Comparison of ENCODE assay signal across 9 cellular contexts in the genomic region with DNA sequence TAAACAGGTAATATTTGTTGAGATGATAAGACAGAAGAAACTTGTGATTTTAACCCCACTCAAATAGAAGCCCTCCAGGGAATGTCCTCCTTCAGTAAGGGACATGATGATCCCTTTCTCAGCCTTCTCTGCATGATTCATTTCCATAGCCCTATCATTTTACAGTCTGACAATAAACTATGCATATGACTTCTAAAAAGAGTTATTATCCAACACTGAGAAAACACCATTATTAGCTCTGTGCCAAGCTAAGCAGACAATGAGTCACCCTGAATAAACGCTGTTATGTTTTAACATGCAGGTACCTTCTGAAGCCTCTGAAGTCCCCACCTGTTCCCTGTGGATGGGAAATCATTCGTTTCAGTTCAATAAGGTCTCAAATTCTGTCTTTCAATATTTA. TPM values are rescaled to one million over a fixed set of nuclear protein-coding genes. Genes with fewer than 3 reads are reported as not detected.
A peak's percentile ranks its signal among the peaks of the same experiment; 100 is the strongest.
DNase-seq lines count a peak whose midpoint lies in the region; ATAC-seq and TF ChIP-seq lines count a peak whose summit lies in the region.
"Had no signal": no experiment of that assay in that cellular context is flagged by ENCODE, and none has a peak within 500 bp of the region (broad histone marks: within the 10 kb centered on the region; RNA-seq: fewer than 3 reads in every experiment).

No MANE protein-coding gene starts in this region.

- no peaks in the 10 kb centered on the region for H3K9me3 Mint-ChIP-seq in activated CD4-positive, alpha-beta T cell treated with anti-CD3 and anti-CD28 coated beads for 36 hours (ENCODE audit: low read depth)

- ATAC-seq in HG02571 (IDR thresholded peaks at IDR 0.05; ENCODE audit: unreplicated experiment), result no peak
- ATAC-seq in activated CD4-positive, alpha-beta T cell treated with anti-CD3 and anti-CD28 coated beads for 36 hours, result no peak
- ATAC-seq in GM21717 (IDR thresholded peaks at IDR 0.05; ENCODE audit: unreplicated experiment), result no peak

- POLR2A ChIA-PET in activated CD4-positive, alpha-beta T cell treated with anti-CD3 and anti-CD28 coated beads for 36 hours (lab: Charles Lee), result no interaction called here

- no peak overlapping the region for H3K4me3 Mint-ChIP-seq in activated CD4-positive, alpha-beta T cell treated with anti-CD3 and anti-CD28 coated beads for 36 hours

- H3K27ac ChIP-seq in colonic mucosa, result no peak overlapping the region

- DNase-seq in AG20443 (ENCODE audit: low spot score) (peak; percentile 15), NCI-H1105 treated with DMSO at 0.1 percent for 48 hours (lab: John Stamatoyannopoulos, UW) (peak; percentile 89), astrocyte of the spinal cord (ENCODE audit: low read depth, low spot score) (peak; percentile 87), lung microvascular endothelial cell (ENCODE audit: low read depth in 2 of 2) (peak; percentile 87 to 89), colonic mucosa (no peak)
- no peak for DNase-seq in activated CD4-positive, alpha-beta T cell treated with anti-CD3 and anti-CD28 coated beads for 36 hours
- DNase-seq: glutamatergic neuron had no signal

- H3K4me3 ChIP-seq in astrocyte of the spinal cord (ENCODE audit: low read depth, low read length) (no peak overlapping the region), colonic mucosa (no peak overlapping the region)

- H3K4me1 Mint-ChIP-seq in activated CD4-positive, alpha-beta T cell treated with anti-CD3 and anti-CD28 coated beads for 36 hours, result no peaks in the 10 kb centered on the region

- H3K27ac Mint-ChIP-seq in activated CD4-positive, alpha-beta T cell treated with anti-CD3 and anti-CD28 coated beads for 36 hours, result no peak overlapping the region

- no peaks in the 10 kb centered on the region for H3K4me1 ChIP-seq in colonic mucosa

- no peak overlapping the region for H3K9ac ChIP-seq in colonic mucosa (ENCODE audit: low read depth in 2 of 2, low read length in 2 of 2)

- no peaks in the 10 kb centered on the region for H3K27me3 Mint-ChIP-seq in activated CD4-positive, alpha-beta T cell treated with anti-CD3 and anti-CD28 coated beads for 36 hours

- no peak for TF ChIP-seq CTCF in astrocyte of the spinal cord (IDR thresholded peaks at IDR 0.05; ENCODE audit: low read depth, low read length)
- no peak for TF ChIP-seq CTCF in colonic mucosa (IDR thresholded peaks at IDR 0.05)

- H3K36me3 Mint-ChIP-seq in activated CD4-positive, alpha-beta T cell treated with anti-CD3 and anti-CD28 coated beads for 36 hours (ENCODE audit: low read depth), result peaks cover 8% of the 10 kb centered on the region

- H3K27me3 ChIP-seq in colonic mucosa, result no peaks in the 10 kb centered on the region

- no peaks in the 10 kb centered on the region for H3K36me3 ChIP-seq in colonic mucosa

- intact Hi-C loops in colonic mucosa (cut with DNase I), result no loop called here
- intact Hi-C loops in activated CD4-positive, alpha-beta T cell treated with anti-CD3 and anti-CD28 coated beads for 36 hours (cut with DNase I, micrococcal nuclease), result no loop called here

- CTCF ChIA-PET in activated CD4-positive, alpha-beta T cell treated with anti-CD3 and anti-CD28 coated beads for 36 hours (lab: Charles Lee), result interaction anchor here (0.9 to 3.2 kb wide), 2 partner anchors 9 to 11 kb away, joined by 3 to 20 read pairs; no protein-coding TSS in a partner anchor

- H3K9me3 ChIP-seq in colonic mucosa, result no peaks in the 10 kb centered on the region

- in situ Hi-C loops in astrocyte of the spinal cord (cut with HindIII; ENCODE audit: low sequenced_read_pairs), result no loop called here

RNA-seq across cellular contexts. Expression of a gene that starts 54.7 kb away (rescaled TPM):
- total RNA-seq in lung microvascular endothelial cell (3.7 and 4.2 TPM in 2 replicates), colonic mucosa (1 to 10 TPM; 5.2 to 9.3 TPM)
- total RNA-seq in activated CD4-positive, alpha-beta T cell treated with anti-CD3 and anti-CD28 coated beads for 36 hours, result 10 to 100 TPM; 17.1 to 33.5 TPM

Comparison
In these comparisons a context has a peak if more than half of its experiments do, and no peak if none do; other contexts are left out.
1. DNase-seq: peak in AG20443 (single experiment), NCI-H1105 treated with DMSO at 0.1 percent for 48 hours (single experiment), astrocyte of the spinal cord (single experiment) and lung microvascular endothelial cell (2 of 2); none in colonic mucosa (single experiment) and activated CD4-positive, alpha-beta T cell treated with anti-CD3 and anti-CD28 coated beads for 36 hours (single experiment).